Comparison of ENCODE assay signal across 8 cellular contexts in the genomic region with DNA sequence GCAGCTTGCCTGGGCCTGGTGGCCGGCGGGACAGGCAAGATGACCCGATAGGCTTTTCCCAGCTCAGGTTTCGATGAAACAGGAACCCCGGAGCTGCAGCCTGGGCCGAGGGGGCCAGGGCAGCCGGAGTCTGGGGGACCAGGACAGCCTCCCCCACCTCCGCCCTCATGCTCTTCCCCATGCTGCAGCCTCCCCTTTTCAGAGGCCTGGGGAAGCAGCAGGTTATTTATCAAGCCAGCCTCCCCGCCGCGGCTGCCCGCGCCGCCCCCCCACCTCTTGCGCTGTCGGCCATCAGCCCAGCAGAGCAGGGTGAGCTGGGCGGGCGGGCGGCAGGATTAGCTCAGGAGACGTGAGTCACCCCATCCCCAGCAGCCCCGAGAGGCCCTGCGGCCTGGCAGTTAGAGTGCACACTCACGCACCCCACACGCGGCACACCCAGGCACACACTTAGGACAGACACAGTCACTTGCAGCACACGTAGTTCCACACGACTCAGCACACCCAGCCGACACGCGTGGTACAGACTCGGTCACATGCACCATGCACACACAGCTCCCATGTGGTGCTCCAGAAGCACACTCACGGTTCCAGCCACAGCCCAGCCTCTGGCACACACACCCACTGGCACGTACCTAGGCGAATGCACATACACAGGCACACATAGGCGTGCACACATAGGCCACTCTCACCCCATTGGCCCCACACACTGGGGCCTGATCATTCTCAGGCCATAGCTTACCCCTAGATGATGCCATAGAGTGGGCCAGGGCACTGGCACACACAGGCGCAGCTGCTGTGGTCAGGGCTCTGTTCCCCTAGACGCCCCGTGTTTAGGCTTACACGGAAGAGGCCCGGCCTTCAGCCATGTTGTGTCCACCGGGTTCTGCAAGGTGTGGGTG. TPM values are rescaled to one million over a fixed set of nuclear protein-coding genes. Genes with fewer than 3 reads are reported as not detected.
DNase-seq lines count a peak whose midpoint lies in the region; ATAC-seq and TF ChIP-seq lines count a peak whose summit lies in the region.

No MANE protein-coding gene starts in this region.

- H3K4me1 Mint-ChIP-seq in Calu3 (ENCODE audit: low read depth, unreplicated experiment): peaks cover 68% of the 10 kb centered on the region
- H3K4me1 Mint-ChIP-seq in nephron progenitor cell: peaks cover 88% of the 10 kb centered on the region

- BruUV-seq in Calu3 (replicated peaks; lab: Mats Ljungman, UMichigan) (no TSS peak), HCT116 (replicated peaks; lab: Mats Ljungman, UMichigan) (no TSS peak)

- H4K20me1 ChIP-seq in HCT116 (ENCODE audit: insufficient read depth) (no peaks in the 10 kb centered on the region), SK-N-SH (ENCODE audit: insufficient read depth) (peaks cover 34% of the 10 kb centered on the region)

- H3K9me2 ChIP-seq in HCT116 (ENCODE audit: insufficient read depth): no peaks in the 10 kb centered on the region
- H3K9me2 ChIP-seq in SK-N-SH: no peaks in the 10 kb centered on the region

- H3K27ac Mint-ChIP-seq in Calu3 (ENCODE audit: unreplicated experiment): peak overlapping the region; percentile 80
- H3K27ac Mint-ChIP-seq in nephron progenitor cell: peak overlapping the region; percentile 94

- peaks cover 48% of the 10 kb centered on the region for H3K36me3 Mint-ChIP-seq in Calu3 (ENCODE audit: insufficient read depth, unreplicated experiment)
- H3K36me3 Mint-ChIP-seq in nephron progenitor cell (ENCODE audit: low read depth): no peaks in the 10 kb centered on the region

- TF ChIP-seq POLR2A in HCT116 (IDR thresholded peaks at IDR 0.05; ENCODE audit: borderline replicate concordance, extremely low read depth, insufficient read depth, insufficient read length): no peak

- no peaks in the 10 kb centered on the region for H3K9me3 Mint-ChIP-seq in Calu3 (ENCODE audit: low read depth, unreplicated experiment)
- no peaks in the 10 kb centered on the region for H3K9me3 Mint-ChIP-seq in nephron progenitor cell

- no peak for TF ChIP-seq CTCF in Calu3 (IDR thresholded peaks at IDR 0.05; ENCODE audit: unreplicated experiment)
- no peak for TF ChIP-seq CTCF in HCT116 (IDR thresholded peaks at IDR 0.05 in 2 of 3, conservative IDR thresholded peaks at IDR 0.05 in 1 of 3; ENCODE audit: borderline replicate concordance in 1 of 3, insufficient read depth in 1 of 3, low read depth in 2 of 3, low read length in 2 of 3)
- TF ChIP-seq CTCF in SK-N-SH (IDR thresholded peaks at IDR 0.05): no peak
- no peak for TF ChIP-seq CTCF in nephron progenitor cell (IDR thresholded peaks at IDR 0.05)

- H3K27me3 Mint-ChIP-seq in Calu3 (ENCODE audit: unreplicated experiment) (no peaks in the 10 kb centered on the region), nephron progenitor cell (ENCODE audit: low read depth, poor library complexity) (no peaks in the 10 kb centered on the region)

- intact Hi-C loops in Calu3 (cut with micrococcal nuclease; ENCODE audit: unreplicated experiment): no loop called here
- intact Hi-C loops in HCT116 (cut with micrococcal nuclease): no loop called here

- peak; percentile 92 for DNase-seq in Calu3
- DNase-seq in HCT116 (ENCODE audit: low read depth, low spot score): peak; percentile 63
- peak; percentile 84 for DNase-seq in SK-N-SH
- DNase-seq in nephron progenitor cell: peak; percentile 44
- no peak for DNase-seq in NCI-H187 treated with DMSO at 0.1 percent for 48 hours (lab: John Stamatoyannopoulos, UW)
- no peak for DNase-seq in NCI-H526 (lab: John Stamatoyannopoulos, UW)
- DNase-seq in activated CD4-positive, alpha-beta T cell treated with anti-CD3 and anti-CD28 coated beads for 48 hours: no peak

- no peaks in the 10 kb centered on the region for H3K27me3 ChIP-seq in HCT116 (ENCODE audit: insufficient read depth, low read length)
- no peaks in the 10 kb centered on the region for H3K27me3 ChIP-seq in SK-N-SH (ENCODE audit: insufficient read depth)

- CTCF ChIA-PET in Calu3 (lab: Charles Lee): interaction anchor here (0.5 to 2.1 kb wide), 12 partner anchors 9 to 117 kb away, joined by 3 to 24 read pairs (median 6); partner anchors contain the start of gene CXXC5
- CTCF ChIA-PET in HCT116 (lab: Charles Lee): interaction anchor here (0.5 to 2.4 kb wide), 10 partner anchors 13 to 104 kb away, joined by 3 to 12 read pairs (median 5); partner anchors contain the start of gene CXXC5
- CTCF ChIA-PET in SK-N-SH (lab: Yijun Ruan, JAX): interaction anchor here (1.2 to 20.6 kb wide), 9 partner anchors 10 to 143 kb away, joined by 3 to 204 read pairs (median 21); no protein-coding TSS in a partner anchor

- peak overlapping the region; percentile 97 for H3K27ac ChIP-seq in HCT116 (ENCODE audit: low read depth, low read length)
- peak overlapping the region; percentile 96 to 99 for H3K27ac ChIP-seq in SK-N-SH (ENCODE audit: low read depth in 2 of 2, low read length in 1 of 2)

- WGBS in SK-N-SH (ENCODE audit: low lambda C conversion rate): 26% methylated on average over 22 of the region's 41 CpGs

- ATAC-seq in HCT116 (peak; percentile 76), esophagus mucosa (peak; percentile 92)

- TF ChIP-seq RAD21 in HCT116 (IDR thresholded peaks at IDR 0.05; ENCODE audit: low read depth): no peak
- TF ChIP-seq RAD21 in SK-N-SH (IDR thresholded peaks at IDR 0.05; ENCODE audit: low read length): no peak

- H3F3A ChIP-seq in SK-N-SH (replicated peaks; ENCODE audit: insufficient read depth): peaks cover 49% of the 10 kb centered on the region

- no peak overlapping the region for H2AFZ ChIP-seq in HCT116 (ENCODE audit: low read depth, low read length, poor library complexity, severe bottlenecking)
- no peak overlapping the region for H2AFZ ChIP-seq in SK-N-SH (ENCODE audit: low read depth)

- no peaks in the 10 kb centered on the region for H3K9me3 ChIP-seq in HCT116 (ENCODE audit: control insufficient read depth in 1 of 2, insufficient read depth in 1 of 2, low read depth in 1 of 2, low read length in 2 of 2)
- no peaks in the 10 kb centered on the region for H3K9me3 ChIP-seq in SK-N-SH

- H3K4me2 ChIP-seq in HCT116 (ENCODE audit: low read length) (peak overlapping the region; percentile 76), SK-N-SH (peak overlapping the region; percentile 96)

- H3K4me3 ChIP-seq in HCT116 (replicated peaks in 1 of 2; ENCODE audit: low read depth in 1 of 2, low read length in 2 of 2): peak overlapping the region; percentile 42 to 53
- no peak overlapping the region for H3K4me3 ChIP-seq in SK-N-SH (ENCODE audit: low read depth in 2 of 2, low read length in 1 of 2)

- H3K36me3 ChIP-seq in HCT116 (ENCODE audit: control insufficient read depth in 1 of 2, insufficient read depth in 2 of 2, low read length in 2 of 2) (no peaks in the 10 kb centered on the region), SK-N-SH (replicated peaks in 1 of 2; ENCODE audit: control insufficient read depth in 1 of 2, insufficient read depth in 2 of 2, low read length in 1 of 2) (peaks cover 0 to 5% of the 10 kb centered on the region in 2 experiments)

- H3K9ac ChIP-seq in HCT116 (ENCODE audit: low read length) (peak overlapping the region; percentile 55), SK-N-SH (peak overlapping the region; percentile 29; the same call in 1 of the 2 replicates)

- TF ChIP-seq EP300 in SK-N-SH (IDR thresholded peaks at IDR 0.05; ENCODE audit: borderline replicate concordance in 1 of 2, low read depth in 1 of 2, low read length in 1 of 2): peak in 1 of 2 experiments; percentile 69; a peak in 2 of 4 replicates

- H3K4me1 ChIP-seq in HCT116 (ENCODE audit: control insufficient read depth in 1 of 2, insufficient read depth in 2 of 2, low read length in 2 of 2): peaks cover 72 to 87% of the 10 kb centered on the region in 2 experiments
- H3K4me1 ChIP-seq in SK-N-SH (ENCODE audit: control insufficient read depth in 1 of 2, insufficient read depth in 2 of 2, low read depth in 1 of 2, low read length in 1 of 2): peaks cover 76 to 96% of the 10 kb centered on the region in 2 experiments

- RAD21 ChIA-PET in HCT116 (lab: Charles Lee; ENCODE audit: low non-redundant PET in 1 of 2, low total read pairs in 2 of 2, uncharacterized antibody in 2 of 2, unreplicated experiment in 2 of 2): interaction anchor here (0.7 to 1.7 kb wide), 4 partner anchors 13 to 28 kb away, joined by 3 to 10 read pairs (median 3); partner anchors contain the start of gene CXXC5 (in 1 of the 2)

- H3K4me3 Mint-ChIP-seq in Calu3 (ENCODE audit: low read depth, unreplicated experiment) (peak overlapping the region; percentile 64), nephron progenitor cell (peak overlapping the region; percentile 34)

- POLR2A ChIA-PET in HCT116 (lab: Charles Lee) (interaction anchor here (0.6 to 4.8 kb wide), 7 partner anchors 9 to 49 kb away, joined by 3 to 36 read pairs (median 7); partner anchors contain the start of gene CXXC5), SK-N-SH (lab: Yijun Ruan, JAX) (interaction anchor here (0.5 to 3.2 kb wide), 15 partner anchors 9 to 69 kb away, joined by 3 to 59 read pairs (median 5); partner anchors contain the start of gene CXXC5)

- H3K79me2 ChIP-seq in HCT116 (ENCODE audit: insufficient read depth, low read length) (peaks cover 89% of the 10 kb centered on the region), SK-N-SH (ENCODE audit: insufficient read depth) (peaks cover 97% of the 10 kb centered on the region)

TF ChIP-seq in HCT116, 20 proteins besides CTCF, POLR2A, EP300 and RAD21:
- TF ChIP-seq YY1 (IDR thresholded peaks at IDR 0.05; ENCODE audit: extremely low read depth, insufficient replicate concordance, low read depth, low read length): peak; percentile 85
- peak; percentile 41 for TF ChIP-seq TCF7L2 (IDR thresholded peaks at IDR 0.05; ENCODE audit: borderline replicate concordance, extremely low read depth, insufficient read depth, insufficient read length)
- peak; percentile 68; the same call in 1 of the 2 replicates for TF ChIP-seq ZFX (IDR thresholded peaks at IDR 0.05)
- TF ChIP-seq CEBPB (IDR thresholded peaks at IDR 0.05; ENCODE audit: low read depth): no peak
- TF ChIP-seq POLR2AphosphoS5 (IDR thresholded peaks at IDR 0.05; ENCODE audit: low read depth, low read length): peak; percentile 59

RNA-seq across cellular contexts. Expression of gene CXXC5, which starts 13.0 kb away (rescaled TPM):
- total RNA-seq in Calu3 (2022) (64.1 and 69.1 TPM in 2 replicates), HCT116 (2021; ENCODE audit: unreplicated experiment) (43.1 TPM), esophagus mucosa (22.6 TPM)
- 34.4 and 46.2 TPM in 2 replicates for polyA plus RNA-seq in HCT116 (2012)
- 47.4 and 52.9 TPM in 2 replicates for polyA plus RNA-seq in SK-N-SH (2012; rRNA removed)
- 32.6 and 46.5 TPM in 2 replicates for polyA plus RNA-seq in SK-N-SH (2012; cell fraction: cytosol; rRNA removed)
- 35.1 and 38.6 TPM in 2 replicates for polyA plus RNA-seq in SK-N-SH (2012; cell fraction: nucleus; rRNA removed)

Comparison
In these comparisons a context has a peak if more than half of its experiments do, and no peak if none do; other contexts are left out.
1. DNase-seq: peak in Calu3 (single experiment), HCT116 (single experiment), SK-N-SH (single experiment) and nephron progenitor cell (single experiment); none in NCI-H187 treated with DMSO at 0.1 percent for 48 hours (single experiment), NCI-H526 (0 of 2) and activated CD4-positive, alpha-beta T cell treated with anti-CD3 and anti-CD28 coated beads for 48 hours (single experiment).
2. H3K4me3 ChIP-seq: peak in HCT116 (2 of 2); none in SK-N-SH (0 of 2).